1 cellular context compared by ENCODE assay signal in genomic region chr3:98954242-98954641, GRCh38.
TF ChIP-seq lines count a peak whose summit lies in the region.

No MANE protein-coding gene starts in this region.

TF ChIP-seq in IMR-90, 13 proteins besides CTCF, POLR2A, EP300 and RAD21:
- TF ChIP-seq SMC3 (IDR thresholded peaks at IDR 0.05; ENCODE audit: low read depth, low read length) = no peak
